ENCODE assay signal across 20 cellular contexts in genomic region chr14:94089479-94089878, GRCh38. TPM values are rescaled to one million over a fixed set of nuclear protein-coding genes. Genes with fewer than 3 reads are reported as not detected.
A peak's percentile ranks its signal among the peaks of the same experiment; 100 is the strongest.
DNase-seq lines count a peak whose midpoint lies in the region; ATAC-seq, FAIRE-seq and TF ChIP-seq lines count a peak whose summit lies in the region.
"Had no signal": no experiment of that assay in that cellular context is flagged by ENCODE, and none has a peak within 500 bp of the region (broad histone marks: within the 10 kb centered on the region; RNA-seq: fewer than 3 reads in every experiment).

No MANE protein-coding gene starts in this region.

- peak; percentile 72 for DNase-seq in EL
- DNase-seq in M059J (ENCODE audit: low read depth), result peak; percentile 46
- DNase-seq in K562 (ENCODE audit: extremely low read depth in 1 of 4, low spot score in 3 of 4), result no peak
- DNase-seq in keratinocyte (ENCODE audit: low read depth, low spot score), result no peak
- DNase-seq in GM23248, result no peak
- DNase-seq in KG1 (lab: John Stamatoyannopoulos, UW), result no peak
- DNase-seq in T-helper 2 cell, result no peak
- no peak for DNase-seq in gastrocnemius medialis
- DNase-seq: DMS79, GDM1, Kasumi-1, MM.1S, NCI-H1092, NCI-H146, NCI-H2029 treated with DMSO at 0.1 percent for 48 hours, NCI-H2171, NCI-H446, RPMI8226 had no signal

- H3K9ac ChIP-seq in K562 (ENCODE audit: insufficient read depth in 1 of 2, low read depth in 2 of 2, low read length in 2 of 2), result no peak overlapping the region
- H3K9ac ChIP-seq in keratinocyte (ENCODE audit: control insufficient read depth, extremely low read depth, insufficient read depth, low read length), result no peak overlapping the region
- no peak overlapping the region for H3K9ac ChIP-seq in GM23248

- TF ChIP-seq EP300 in K562 (IDR thresholded peaks at IDR 0.05; ENCODE audit: low read length), result no peak

- H3K9me3 ChIP-seq in K562 (replicated peaks; ENCODE audit: control insufficient read depth, insufficient read depth, low read depth, low read length) (no peaks in the 10 kb centered on the region; the same call in 1 of the 2 replicates), keratinocyte (ENCODE audit: control insufficient read depth, low read depth, low read length) (no peaks in the 10 kb centered on the region), GM23248 (ENCODE audit: low read depth) (no peaks in the 10 kb centered on the region), gastrocnemius medialis (no peaks in the 10 kb centered on the region)

- no peak for TF ChIP-seq RAD21 in K562 (CRISPR knock-in tag; conservative IDR thresholded peaks at IDR 0.05 in 1 of 2, IDR thresholded peaks at IDR 0.05 in 1 of 2)

- 55% methylated on average over 4 of the region's 4 CpGs for WGBS in K562 (ENCODE audit: insufficient coverage, low coverage, missing lambda C conversion rate)
- WGBS in GM23248 (ENCODE audit: low coverage in 1 of 2, low lambda C conversion rate in 2 of 2, missing lambda C conversion rate in 2 of 2), 2 experiments, result 45 to 51% methylated on average over 4 of the region's 4 CpGs

- in situ Hi-C loops in K562 (cut with MboI) (no loop called here), GM23248 (cut with MboI) (no loop called here), gastrocnemius medialis (cut with MboI; ENCODE audit: low sequenced_read_pairs in 4 of 4) (no loop called here)

- intact Hi-C loops in K562 (cut with micrococcal nuclease) (no loop called here), gastrocnemius medialis (cut with DNase I; ENCODE audit: low total_unique reads) (no loop called here)

- TF ChIP-seq CTCF in K562 (IDR thresholded peaks at IDR 0.05 in 2 of 3, conservative IDR thresholded peaks at IDR 0.05 in 1 of 3; ENCODE audit: insufficient read depth in 2 of 3, low read depth in 1 of 3, low read length in 3 of 3), result no peak
- TF ChIP-seq CTCF in keratinocyte (optimal IDR thresholded peaks at IDR 0.05 in 1 of 3, IDR thresholded peaks at IDR 0.05 in 1 of 3, conservative IDR thresholded peaks at IDR 0.05 in 1 of 3; ENCODE audit: extremely low read depth in 1 of 3, insufficient read depth in 2 of 3, low read length in 3 of 3), result no peak
- no peak for TF ChIP-seq CTCF in gastrocnemius medialis (IDR thresholded peaks at IDR 0.05 in 4 of 5, conservative IDR thresholded peaks at IDR 0.05 in 1 of 5)

- no TSS peak for BruUV-seq in K562 (replicated peaks; lab: Mats Ljungman, UMichigan)

- H3K4me3 ChIP-seq in K562 (no peak overlapping the region), keratinocyte (ENCODE audit: control insufficient read depth in 2 of 3, extremely low read depth in 1 of 3, insufficient read depth in 2 of 3, low read depth in 1 of 3, low read length in 3 of 3) (no peak overlapping the region), GM23248 (no peak overlapping the region), gastrocnemius medialis (no peak overlapping the region)

- POLR2A ChIA-PET in K562 (lab: Yijun Ruan, JAX), result interaction anchor here (1.0 kb wide), 1 partner anchor 11 kb away, joined by 3 read pairs; no protein-coding TSS in a partner anchor

- ATAC-seq in K562 (no peak), gastrocnemius medialis (no peak)

- no peaks in the 10 kb centered on the region for H4K20me1 ChIP-seq in K562 (replicated peaks; ENCODE audit: control insufficient read depth, insufficient read depth, low read length)
- no peaks in the 10 kb centered on the region for H4K20me1 ChIP-seq in keratinocyte (ENCODE audit: control insufficient read depth, extremely low read depth, insufficient read depth, low read length)
- H4K20me1 ChIP-seq in GM23248 (ENCODE audit: insufficient read depth), result no peaks in the 10 kb centered on the region

- H3K79me2 ChIP-seq in K562 (ENCODE audit: control insufficient read depth, insufficient read depth, low read length), result peaks cover 7% of the 10 kb centered on the region; the same call in 2 of the 3 replicates
- no peaks in the 10 kb centered on the region for H3K79me2 ChIP-seq in keratinocyte (ENCODE audit: control insufficient read depth, insufficient read depth, low read length)
- H3K79me2 ChIP-seq in GM23248 (ENCODE audit: insufficient read depth), result no peaks in the 10 kb centered on the region

- H3K4me1 ChIP-seq in K562 (replicated peaks in 1 of 2; ENCODE audit: control insufficient read depth in 2 of 2, insufficient read depth in 2 of 2, low read length in 2 of 2) (peaks cover 0 to 3% of the 10 kb centered on the region in 2 experiments; a peak in 2 of 5 replicates), keratinocyte (ENCODE audit: control insufficient read depth, extremely low read depth, insufficient read depth, low read length) (peaks cover 17% of the 10 kb centered on the region), GM23248 (ENCODE audit: insufficient read depth) (peaks cover 17% of the 10 kb centered on the region), gastrocnemius medialis (no peaks in the 10 kb centered on the region)

- no peak overlapping the region for H3K4me2 ChIP-seq in K562 (ENCODE audit: insufficient read depth, low read length)
- H3K4me2 ChIP-seq in keratinocyte (ENCODE audit: control insufficient read depth, extremely low read depth, insufficient read depth, low read depth, low read length), result peak overlapping the region; percentile 29
- no peak overlapping the region for H3K4me2 ChIP-seq in GM23248 (ENCODE audit: unreplicated experiment)

- H3K9me1 ChIP-seq in K562 (ENCODE audit: control insufficient read depth, insufficient read depth, low read length) (no peaks in the 10 kb centered on the region), keratinocyte (ENCODE audit: control insufficient read depth, extremely low read depth, insufficient read depth, low read length) (no peaks in the 10 kb centered on the region)

- no peak for TF ChIP-seq POLR2A in K562 (conservative IDR thresholded peaks at IDR 0.05)
- no peak for TF ChIP-seq POLR2A in gastrocnemius medialis (IDR thresholded peaks at IDR 0.05)

- no peaks in the 10 kb centered on the region for H3K9me2 ChIP-seq in GM23248 (ENCODE audit: insufficient read depth)

- no peak overlapping the region for H3K27ac ChIP-seq in K562 (ENCODE audit: extremely low read depth, low read depth, low read length)
- H3K27ac ChIP-seq in keratinocyte (ENCODE audit: control insufficient read depth, insufficient read depth, low read length), result peak overlapping the region; percentile 14
- no peak overlapping the region for H3K27ac ChIP-seq in GM23248
- H3K27ac ChIP-seq in gastrocnemius medialis, result no peak overlapping the region

- dilution Hi-C loops in keratinocyte (cut with MboI; ENCODE audit: extremely low pct_ligation_motif_present, low sequenced_read_pairs), result no loop called here

- H3K36me3 ChIP-seq in K562 (ENCODE audit: control insufficient read depth, insufficient read depth, low read length), result no peaks in the 10 kb centered on the region
- no peaks in the 10 kb centered on the region for H3K36me3 ChIP-seq in keratinocyte (ENCODE audit: control insufficient read depth in 2 of 2, extremely low read depth in 1 of 2, insufficient read depth in 2 of 2, low read length in 2 of 2)
- H3K36me3 ChIP-seq in GM23248 (ENCODE audit: low read depth), result no peaks in the 10 kb centered on the region
- no peaks in the 10 kb centered on the region for H3K36me3 ChIP-seq in gastrocnemius medialis

- H3F3A ChIP-seq in GM23248 (ENCODE audit: insufficient read depth), result peaks cover 15% of the 10 kb centered on the region

- no peak for FAIRE-seq in K562 (lab: Jason Lieb, UNC)
- FAIRE-seq in keratinocyte (lab: Jason Lieb, UNC), result peak; percentile 83
- FAIRE-seq: GM19239, H1 had no signal

- H2AFZ ChIP-seq in K562 (ENCODE audit: low read depth, low read length) (no peak overlapping the region), keratinocyte (ENCODE audit: control insufficient read depth, low read length) (no peak overlapping the region), GM23248 (no peak overlapping the region)

- H3K27me3 ChIP-seq in K562 (ENCODE audit: control insufficient read depth in 2 of 2, insufficient read depth in 2 of 2, low read length in 2 of 2), result no peaks in the 10 kb centered on the region
- H3K27me3 ChIP-seq in keratinocyte (ENCODE audit: control insufficient read depth, extremely low read depth, insufficient read depth, low read length), result no peaks in the 10 kb centered on the region
- H3K27me3 ChIP-seq in GM23248 (replicated peaks; ENCODE audit: insufficient read depth), result no peaks in the 10 kb centered on the region
- no peaks in the 10 kb centered on the region for H3K27me3 ChIP-seq in gastrocnemius medialis

- CTCF ChIA-PET in K562 (lab: Yijun Ruan, JAX; ENCODE audit: low intra/inter-chr PET ratio), result no interaction called here

RNA-seq across cellular contexts. Expression of gene IFI27L1, which starts 8.4 kb away (rescaled TPM):
- 18.7 and 19.3 TPM in 2 replicates for total RNA-seq in M059J (2014; rRNA removed; shearing (Covaris generic))
- 24.1 and 32.5 TPM in 2 replicates for total RNA-seq in K562 (2011; cell fraction: chromatin; rRNA removed; ENCODE audit: low replicate concordance)
- 33.0 and 35.5 TPM in 2 replicates for total RNA-seq in K562 (2011; cell fraction: nucleolus; rRNA removed)
- 30.1 and 34.7 TPM in 2 replicates for total RNA-seq in K562 (2011; cell fraction: nucleoplasm; rRNA removed)
- 20.3 and 24.6 TPM in 2 replicates for total RNA-seq in K562 (2014; rRNA removed)
- total RNA-seq in K562 (2014; rRNA removed; fragmentation: Illumina TruSeq; extraction: Trizol), result 13.8 and 19.7 TPM in 2 replicates
- 17.6 and 17.8 TPM in 2 replicates for total RNA-seq in K562 (2015; rRNA removed; fragmentation: Illumina TruSeq; extraction: Trizol)
- total RNA-seq in K562 (2021), result 20.2 and 23.8 TPM in 2 replicates
- polyA plus RNA-seq in K562 (2011; rRNA removed), result 28.0 and 31.9 TPM in 2 replicates
- polyA plus RNA-seq in K562 (2011; cell fraction: cytosol; rRNA removed), result 35.9 TPM in 2 replicates
- polyA plus RNA-seq in K562 (2011; cell fraction: nucleus; rRNA removed), result 50.2 and 57.1 TPM in 2 replicates
- 23.6 and 32.5 TPM in 2 replicates for polyA plus RNA-seq in K562 (2012)
- 14.5 and 19.3 TPM in 2 replicates for polyA plus RNA-seq in K562 (2014; fragmentation: Illumina TruSeq; extraction: Trizol)
- 10 to 100 TPM; 22.8 to 28.0 TPM for polyA plus RNA-seq in K562 (2014; fragmentation: Nextera tagmentation; extraction: Ambion mirVana)
- polyA plus RNA-seq in K562 (2014; rRNA removed), result 25.0 and 25.6 TPM in 2 replicates
- polyA minus RNA-seq in K562 (2011; rRNA and poly(A)+ RNA removed), result 4.8 and 7.3 TPM in 2 replicates
- 3.3 and 5.8 TPM in 2 replicates for polyA minus RNA-seq in K562 (2011; cell fraction: cytosol; rRNA and poly(A)+ RNA removed)
- polyA minus RNA-seq in K562 (2011; cell fraction: nucleus; rRNA and poly(A)+ RNA removed), result 6.5 and 11.7 TPM in 2 replicates
- polyA plus RNA-seq in keratinocyte, result 17.4 to 25.0 TPM (median 18.9 TPM) in 3 replicates
- polyA plus RNA-seq in keratinocyte (2011; ENCODE audit: low read depth), result 5.6 TPM
- 10.0 and 19.6 TPM in 2 replicates for polyA plus RNA-seq in keratinocyte (2011; cell fraction: cytosol; rRNA removed)
- 20.2 and 23.1 TPM in 2 replicates for polyA plus RNA-seq in keratinocyte (2011; cell fraction: nucleus; rRNA removed)
- 10.5 and 19.4 TPM in 2 replicates for polyA plus RNA-seq in keratinocyte (2012; ENCODE audit: low replicate concordance)
- polyA minus RNA-seq in keratinocyte, result 5.7 to 11.1 TPM (median 5.9 TPM) in 3 replicates
- 13.8 TPM for polyA minus RNA-seq in keratinocyte (2011; cell fraction: cytosol; rRNA and poly(A)+ RNA removed)
- 2.9 and 3.9 TPM in 2 replicates for polyA minus RNA-seq in keratinocyte (2011; cell fraction: nucleus; rRNA and poly(A)+ RNA removed)
- total RNA-seq in GM23248 (2014; rRNA removed; shearing (Covaris generic)), result 13.5 and 14.2 TPM in 2 replicates
- polyA plus RNA-seq in GM23248 (2016; fragmentation: Nextera tagmentation; extraction: Ambion mirVana), result 31.8 and 32.6 TPM in 2 replicates
- 10 to 100 TPM in 1 of 4 donors, 1 to 10 TPM in 3; 7.1 to 10.3 (median 8.3) TPM for total RNA-seq in gastrocnemius medialis

RNA-seq across cellular contexts. Expression of gene DDX24, which starts 8.5 kb away (rescaled TPM):
- total RNA-seq in M059J (2014; rRNA removed; shearing (Covaris generic)), result 98.8 and 137 TPM in 2 replicates
- total RNA-seq in K562 (2011; cell fraction: chromatin; rRNA removed; ENCODE audit: low replicate concordance), result 39.3 and 70.0 TPM in 2 replicates
- total RNA-seq in K562 (2011; cell fraction: nucleolus; rRNA removed), result 36.2 TPM in 2 replicates
- total RNA-seq in K562 (2011; cell fraction: nucleoplasm; rRNA removed), result 33.4 and 34.7 TPM in 2 replicates
- total RNA-seq in K562 (2014; rRNA removed) (98.3 and 104 TPM in 2 replicates), K562 (2014; rRNA removed; fragmentation: Illumina TruSeq; extraction: Trizol) (129 and 139 TPM in 2 replicates), K562 (2015; rRNA removed; fragmentation: Illumina TruSeq; extraction: Trizol) (122 and 125 TPM in 2 replicates), K562 (2021) (118 and 127 TPM in 2 replicates), gastrocnemius medialis (100 to 1,000 TPM; 106 to 200 (median 128) TPM)
- polyA plus RNA-seq in K562 (2011; rRNA removed) (95.7 and 98.6 TPM in 2 replicates), K562 (2014; fragmentation: Illumina TruSeq; extraction: Trizol) (139 and 175 TPM in 2 replicates), K562 (2014; fragmentation: Nextera tagmentation; extraction: Ambion mirVana) (100 to 1,000 TPM in 1 of 2 experiments, 10 to 100 TPM in 1; 95.1 to 136 TPM), K562 (2014; rRNA removed) (67.4 and 82.4 TPM in 2 replicates), keratinocyte (171 to 179 TPM (median 172 TPM) in 3 replicates), GM23248 (2016; fragmentation: Nextera tagmentation; extraction: Ambion mirVana) (143 and 149 TPM in 2 replicates)
- 61.5 and 65.0 TPM in 2 replicates for polyA plus RNA-seq in K562 (2011; cell fraction: cytosol; rRNA removed)
- polyA plus RNA-seq in K562 (2011; cell fraction: nucleus; rRNA removed), result 76.7 and 77.4 TPM in 2 replicates
- 67.1 and 89.1 TPM in 2 replicates for polyA plus RNA-seq in K562 (2012)
- 102 and 114 TPM in 2 replicates for polyA minus RNA-seq in K562 (2011; rRNA and poly(A)+ RNA removed)
- 32.5 and 54.1 TPM in 2 replicates for polyA minus RNA-seq in K562 (2011; cell fraction: cytosol; rRNA and poly(A)+ RNA removed)
- polyA minus RNA-seq in K562 (2011; cell fraction: nucleus; rRNA and poly(A)+ RNA removed), result 28.8 and 48.1 TPM in 2 replicates
- polyA plus RNA-seq in keratinocyte (2011; ENCODE audit: low read depth), result 251 TPM
- polyA plus RNA-seq in keratinocyte (2011; cell fraction: cytosol; rRNA removed), result 124 and 159 TPM in 2 replicates
- polyA plus RNA-seq in keratinocyte (2011; cell fraction: nucleus; rRNA removed), result 237 and 260 TPM in 2 replicates
- 128 and 144 TPM in 2 replicates for polyA plus RNA-seq in keratinocyte (2012; ENCODE audit: low replicate concordance)
- polyA minus RNA-seq in keratinocyte, result 63.3 to 137 TPM (median 126 TPM) in 3 replicates
- polyA minus RNA-seq in keratinocyte (2011; cell fraction: cytosol; rRNA and poly(A)+ RNA removed), result 56.6 TPM
- 69.4 and 106 TPM in 2 replicates for polyA minus RNA-seq in keratinocyte (2011; cell fraction: nucleus; rRNA and poly(A)+ RNA removed)
- total RNA-seq in GM23248 (2014; rRNA removed; shearing (Covaris generic)), result 123 and 125 TPM in 2 replicates

RNA-seq across cellular contexts. Expression of gene IFI27, which starts 21.1 kb away (rescaled TPM):
- 1,115 and 1,511 TPM in 2 replicates for total RNA-seq in M059J (2014; rRNA removed; shearing (Covaris generic))
- total RNA-seq in K562 (2011; cell fraction: chromatin; rRNA removed; ENCODE audit: low replicate concordance), result 2.0 and 2.4 TPM in 2 replicates
- 2.2 and 2.9 TPM in 2 replicates for total RNA-seq in K562 (2011; cell fraction: nucleolus; rRNA removed)
- 3.8 and 4.0 TPM in 2 replicates for total RNA-seq in K562 (2011; cell fraction: nucleoplasm; rRNA removed)
- 0.45 and 0.98 TPM in 2 replicates for total RNA-seq in K562 (2014; rRNA removed)
- total RNA-seq in K562 (2014; rRNA removed; fragmentation: Illumina TruSeq; extraction: Trizol), result 0.95 and 1.1 TPM in 2 replicates
- total RNA-seq in K562 (2015; rRNA removed; fragmentation: Illumina TruSeq; extraction: Trizol), result 1.6 and 1.8 TPM in 2 replicates
- total RNA-seq in K562 (2021), result 1.0 and 1.3 TPM in 2 replicates
- polyA plus RNA-seq in K562 (2011; rRNA removed), result 2.0 TPM in 2 replicates
- 4.1 and 8.7 TPM in 2 replicates for polyA plus RNA-seq in K562 (2011; cell fraction: cytosol; rRNA removed)
- polyA plus RNA-seq in K562 (2011; cell fraction: nucleus; rRNA removed), result 4.0 and 5.2 TPM in 2 replicates
- polyA plus RNA-seq in K562 (2012), result 1.8 and 4.7 TPM in 2 replicates
- 0.19 and 1.2 TPM in 2 replicates for polyA plus RNA-seq in K562 (2014; fragmentation: Illumina TruSeq; extraction: Trizol)
- polyA plus RNA-seq in K562 (2014; fragmentation: Nextera tagmentation; extraction: Ambion mirVana), result 1 to 10 TPM; 2.4 to 3.4 TPM
- polyA plus RNA-seq in K562 (2014; rRNA removed), result 0.89 TPM in 1 of 2 replicates, not detected in the other
- 0.28 and 0.39 TPM in 2 replicates for polyA minus RNA-seq in K562 (2011; rRNA and poly(A)+ RNA removed)
- polyA minus RNA-seq in K562 (2011; cell fraction: cytosol; rRNA and poly(A)+ RNA removed), result not detected in 2 replicates
- polyA minus RNA-seq in K562 (2011; cell fraction: nucleus; rRNA and poly(A)+ RNA removed), result 1.1 and 2.0 TPM in 2 replicates
- 1,132 to 3,594 TPM (median 2,783 TPM) in 3 replicates for polyA plus RNA-seq in keratinocyte
- polyA plus RNA-seq in keratinocyte (2011; ENCODE audit: low read depth), result 20.3 TPM
- 1,962 and 3,733 TPM in 2 replicates for polyA plus RNA-seq in keratinocyte (2011; cell fraction: cytosol; rRNA removed)
- 1,216 and 1,507 TPM in 2 replicates for polyA plus RNA-seq in keratinocyte (2011; cell fraction: nucleus; rRNA removed)
- 221 and 1,754 TPM in 2 replicates for polyA plus RNA-seq in keratinocyte (2012; ENCODE audit: low replicate concordance)
- polyA minus RNA-seq in keratinocyte, result 758 to 2,926 TPM (median 795 TPM) in 3 replicates
- polyA minus RNA-seq in keratinocyte (2011; cell fraction: cytosol; rRNA and poly(A)+ RNA removed), result 1,322 TPM
- 228 and 282 TPM in 2 replicates for polyA minus RNA-seq in keratinocyte (2011; cell fraction: nucleus; rRNA and poly(A)+ RNA removed)
- total RNA-seq in GM23248 (2014; rRNA removed; shearing (Covaris generic)), result not detected in 2 replicates
- polyA plus RNA-seq in GM23248 (2016; fragmentation: Nextera tagmentation; extraction: Ambion mirVana), result not detected in 2 replicates
- 100 to 1,000 TPM in 3 of 4 donors, 10 to 100 TPM in 1; 65.6 to 179 (median 123) TPM for total RNA-seq in gastrocnemius medialis

RNA-seq across cellular contexts. Expression of gene IFI27L2, which starts 39.9 kb away (rescaled TPM):
- total RNA-seq in M059J (2014; rRNA removed; shearing (Covaris generic)), result 76.5 and 135 TPM in 2 replicates
- total RNA-seq in K562 (2011; cell fraction: chromatin; rRNA removed; ENCODE audit: low replicate concordance), result 1.2 and 5.0 TPM in 2 replicates
- 2.6 and 2.7 TPM in 2 replicates for total RNA-seq in K562 (2011; cell fraction: nucleolus; rRNA removed)
- 2.0 and 4.0 TPM in 2 replicates for total RNA-seq in K562 (2011; cell fraction: nucleoplasm; rRNA removed)
- total RNA-seq in K562 (2014; rRNA removed) (8.0 and 9.3 TPM in 2 replicates), K562 (2014; rRNA removed; fragmentation: Illumina TruSeq; extraction: Trizol) (2.3 and 2.7 TPM in 2 replicates), K562 (2015; rRNA removed; fragmentation: Illumina TruSeq; extraction: Trizol) (4.1 and 6.1 TPM in 2 replicates), K562 (2021) (4.4 and 5.5 TPM in 2 replicates), gastrocnemius medialis (1 to 10 TPM; 1.1 to 9.1 (median 3.3) TPM)
- polyA plus RNA-seq in K562 (2011; rRNA removed) (3.3 and 4.1 TPM in 2 replicates), K562 (2014; fragmentation: Illumina TruSeq; extraction: Trizol) (2.5 and 3.8 TPM in 2 replicates), K562 (2014; fragmentation: Nextera tagmentation; extraction: Ambion mirVana) (1 to 10 TPM; 1.0 to 3.0 TPM), K562 (2014; rRNA removed) (5.9 and 9.0 TPM in 2 replicates), keratinocyte (67.5 to 179 TPM (median 82.2 TPM) in 3 replicates), GM23248 (2016; fragmentation: Nextera tagmentation; extraction: Ambion mirVana) (161 and 170 TPM in 2 replicates)
- 7.4 and 14.0 TPM in 2 replicates for polyA plus RNA-seq in K562 (2011; cell fraction: cytosol; rRNA removed)
- 2.2 and 4.6 TPM in 2 replicates for polyA plus RNA-seq in K562 (2011; cell fraction: nucleus; rRNA removed)
- 13.5 and 19.3 TPM in 2 replicates for polyA plus RNA-seq in K562 (2012)
- polyA minus RNA-seq in K562 (2011; rRNA and poly(A)+ RNA removed), result 0.33 and 0.88 TPM in 2 replicates
- not detected in 2 replicates for polyA minus RNA-seq in K562 (2011; cell fraction: cytosol; rRNA and poly(A)+ RNA removed)
- polyA minus RNA-seq in K562 (2011; cell fraction: nucleus; rRNA and poly(A)+ RNA removed), result 0.94 and 1.1 TPM in 2 replicates
- polyA plus RNA-seq in keratinocyte (2011; ENCODE audit: low read depth), result 13.2 TPM
- polyA plus RNA-seq in keratinocyte (2011; cell fraction: cytosol; rRNA removed), result 69.1 and 147 TPM in 2 replicates
- 49.5 and 57.5 TPM in 2 replicates for polyA plus RNA-seq in keratinocyte (2011; cell fraction: nucleus; rRNA removed)
- 92.1 and 193 TPM in 2 replicates for polyA plus RNA-seq in keratinocyte (2012; ENCODE audit: low replicate concordance)
- polyA minus RNA-seq in keratinocyte, result 32.7 to 59.4 TPM (median 35.4 TPM) in 3 replicates
- 191 TPM for polyA minus RNA-seq in keratinocyte (2011; cell fraction: cytosol; rRNA and poly(A)+ RNA removed)
- polyA minus RNA-seq in keratinocyte (2011; cell fraction: nucleus; rRNA and poly(A)+ RNA removed), result 9.8 and 11.2 TPM in 2 replicates
- total RNA-seq in GM23248 (2014; rRNA removed; shearing (Covaris generic)), result 61.7 and 95.3 TPM in 2 replicates

Comparison
In these comparisons a context has a peak if more than half of its experiments do, and no peak if none do; other contexts are left out.
1. DNase-seq: peak in EL (single experiment) and M059J (single experiment); none in K562 (0 of 4), keratinocyte (single experiment), GM23248 (single experiment), KG1 (single experiment), T-helper 2 cell (0 of 5) and gastrocnemius medialis (0 of 2).
2. RNA of gene IFI27, which starts 21.1 kb away (total RNA-seq): 1,115 to 1,511 TPM in M059J and 65.6 to 179 TPM in gastrocnemius medialis; 0.45 to 4.0 TPM in K562 and not detected in GM23248; every median in the first group is over 10 times any median in the second.